Comparison of ENCODE assay signal across 1 cellular context in the genomic region with DNA sequence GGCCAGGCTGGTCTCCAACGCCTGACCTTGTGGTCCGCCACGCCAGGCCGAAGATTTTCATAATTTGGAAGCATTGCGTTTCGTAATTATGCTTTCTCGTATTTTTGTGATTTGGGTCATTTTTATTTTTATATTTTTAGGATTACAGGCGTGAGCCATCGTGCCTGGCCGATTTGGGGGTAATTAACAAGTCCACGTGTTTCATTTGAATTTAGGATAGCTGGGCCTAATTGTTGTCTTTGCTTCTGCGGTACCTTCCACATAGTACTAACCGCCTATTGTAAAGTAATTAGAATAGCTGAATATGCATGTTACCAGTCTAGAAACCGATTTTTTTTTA.
TF ChIP-seq lines count a peak whose summit lies in the region.

No MANE protein-coding gene starts in this region.

TF ChIP-seq in endothelial cell of umbilical vein, 7 proteins besides CTCF, POLR2A, EP300 and RAD21 (continued from another document):
- TF ChIP-seq GATA2 (IDR thresholded peaks at IDR 0.05; ENCODE audit: insufficient read depth, insufficient read length, low read depth, low read length) (no peak), MYC (IDR thresholded peaks at IDR 0.05; ENCODE audit: low read depth, low read length) (no peak), JUN (IDR thresholded peaks at IDR 0.05; ENCODE audit: borderline replicate concordance, insufficient read depth, insufficient read length, low read depth) (no peak), POLR2AphosphoS5 (IDR thresholded peaks at IDR 0.05; ENCODE audit: insufficient read depth, low read depth, low read length) (no peak)
